Comparison of ENCODE assay signal across 17 cellular contexts in the genomic region with DNA sequence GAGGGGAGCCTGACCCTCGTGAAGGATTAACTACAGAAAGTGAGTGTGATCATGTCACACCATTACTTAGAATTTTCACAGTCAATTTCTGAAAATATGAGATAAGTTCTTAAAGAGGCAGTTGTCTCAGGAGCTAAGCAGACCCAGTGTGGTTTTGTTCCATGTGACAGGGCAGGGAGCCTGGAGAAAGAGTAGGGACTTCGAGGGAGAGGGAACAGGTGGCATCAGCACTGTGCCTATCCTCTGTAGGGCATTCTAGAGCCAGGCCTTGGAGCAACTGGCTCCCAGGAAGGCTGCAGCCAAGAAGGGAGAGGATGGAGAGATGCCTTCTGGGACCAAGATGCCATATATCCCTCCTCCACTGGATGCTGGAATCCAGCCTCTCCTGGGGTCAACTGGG.
DNase-seq lines count a peak whose midpoint lies in the region; ATAC-seq and TF ChIP-seq lines count a peak whose summit lies in the region.
"Had no signal": no experiment of that assay in that cellular context is flagged by ENCODE, and none has a peak within 500 bp of the region (broad histone marks: within the 10 kb centered on the region; RNA-seq: fewer than 3 reads in every experiment).

No MANE protein-coding gene starts in this region.

- H3K27ac ChIP-seq in endodermal cell (ENCODE audit: low read depth, low read length): no peak overlapping the region

- H3K9me3 ChIP-seq in endodermal cell (ENCODE audit: control insufficient read depth, low read length): no peaks in the 10 kb centered on the region
- H3K9me3 ChIP-seq: BE2C, Caco-2 had no signal

- DNase-seq in RKO (ENCODE audit: low spot score): peak; percentile 12
- peak; percentile 19 for DNase-seq in endodermal cell
- no peak for DNase-seq in type B pancreatic cell (ENCODE audit: extremely low spot score, unreplicated experiment)
- DNase-seq in activated T-helper 2 cell treated with anti-CD3 and anti-CD28 coated beads, Interferon-gamma antibody, Interleukin-2, Interleukin-4, amounts not matched to agents 10 μg/mL and 5 μg/mL and 100 μg/mL, durations not matched to agents 14 hours and 24 hours and 36 hours (ENCODE audit: low spot score): no peak
- DNase-seq in CD14-positive monocyte (ENCODE audit: low spot score): no peak
- DNase-seq: ACHN; BE2C; C1 segment of cervical spinal cord; Caco-2; CD4-positive, alpha-beta T cell; DMS79; GDM1; GOT3; H7; IMR-90 had no signal

- no peaks in the 10 kb centered on the region for H3K36me3 ChIP-seq in endodermal cell (ENCODE audit: control insufficient read depth, insufficient read depth, low read length)
- H3K36me3 ChIP-seq: BE2C had no signal

- intact Hi-C loops in activated T-helper 2 cell treated with anti-CD3 and anti-CD28 coated beads, Interferon-gamma antibody, Interleukin-2, Interleukin-4, amounts not matched to agents 10 μg/mL and 5 μg/mL and 100 μg/mL, durations not matched to agents 14 hours and 24 hours and 36 hours (cut with micrococcal nuclease): no loop called here
- intact Hi-C loops in CD14-positive monocyte (cut with micrococcal nuclease): no loop called here

- ATAC-seq in GM18873 (IDR thresholded peaks at IDR 0.05; ENCODE audit: low FRiP score, unreplicated experiment): no peak

- H3K36me3 Mint-ChIP-seq in endodermal cell (ENCODE audit: low read depth): no peaks in the 10 kb centered on the region
- H3K36me3 Mint-ChIP-seq in nephron (ENCODE audit: low read depth): no peaks in the 10 kb centered on the region
- no peaks in the 10 kb centered on the region for H3K36me3 Mint-ChIP-seq in type B pancreatic cell
- no peaks in the 10 kb centered on the region for H3K36me3 Mint-ChIP-seq in activated T-helper 2 cell treated with anti-CD3 and anti-CD28 coated beads, Interferon-gamma antibody, Interleukin-2, Interleukin-4, amounts not matched to agents 10 μg/mL and 5 μg/mL and 100 μg/mL, durations not matched to agents 14 hours and 24 hours and 36 hours (ENCODE audit: low read depth)
- no peaks in the 10 kb centered on the region for H3K36me3 Mint-ChIP-seq in CD14-positive monocyte

- no peaks in the 10 kb centered on the region for H3K27me3 ChIP-seq in endodermal cell (ENCODE audit: control insufficient read depth, insufficient read depth, low read length, poor library complexity, severe bottlenecking)
- H3K27me3 ChIP-seq: BE2C had no signal

- H3K9ac ChIP-seq in endodermal cell (ENCODE audit: extremely low read depth, low read length, poor library complexity, severe bottlenecking): no peak overlapping the region

- WGBS in endodermal cell (ENCODE audit: insufficient coverage in 1 of 2, insufficient read length in 1 of 2), 2 experiments: 86% methylated on average over 1 of the region's 2 CpGs; no CpG with 5 or more reads in 1 of the 2 experiments

- TF ChIP-seq CTCF in endodermal cell (conservative IDR thresholded peaks at IDR 0.05) (no peak), nephron (IDR thresholded peaks at IDR 0.05; ENCODE audit: unreplicated experiment in 3 of 3) (no peak), type B pancreatic cell (conservative IDR thresholded peaks at IDR 0.05) (no peak), CD14-positive monocyte (IDR thresholded peaks at IDR 0.05) (no peak)

- H3K27ac Mint-ChIP-seq in endodermal cell: no peak overlapping the region
- H3K27ac Mint-ChIP-seq in nephron: peak overlapping the region; percentile 11 to 58 (median 16)
- H3K27ac Mint-ChIP-seq in type B pancreatic cell: peak overlapping the region; percentile 38
- H3K27ac Mint-ChIP-seq in activated T-helper 2 cell treated with anti-CD3 and anti-CD28 coated beads, Interferon-gamma antibody, Interleukin-2, Interleukin-4, amounts not matched to agents 10 μg/mL and 5 μg/mL and 100 μg/mL, durations not matched to agents 14 hours and 24 hours and 36 hours: no peak overlapping the region
- H3K27ac Mint-ChIP-seq in CD14-positive monocyte: no peak overlapping the region
- H3K27ac Mint-ChIP-seq: CD4-positive, alpha-beta T cell had no signal

- H3K27me3 Mint-ChIP-seq in endodermal cell (ENCODE audit: insufficient read depth): peaks cover 3% of the 10 kb centered on the region
- peaks cover 29% of the 10 kb centered on the region for H3K27me3 Mint-ChIP-seq in nephron (ENCODE audit: low read depth)
- H3K27me3 Mint-ChIP-seq in type B pancreatic cell: peaks cover 59% of the 10 kb centered on the region
- peaks cover 22% of the 10 kb centered on the region for H3K27me3 Mint-ChIP-seq in activated T-helper 2 cell treated with anti-CD3 and anti-CD28 coated beads, Interferon-gamma antibody, Interleukin-2, Interleukin-4, amounts not matched to agents 10 μg/mL and 5 μg/mL and 100 μg/mL, durations not matched to agents 14 hours and 24 hours and 36 hours (ENCODE audit: low read depth)
- H3K27me3 Mint-ChIP-seq in CD14-positive monocyte (ENCODE audit: low read depth in 3 of 3): peaks cover 18 to 34% (median 26%) of the 10 kb centered on the region in 3 donors

- peaks cover 9% of the 10 kb centered on the region for H3K4me1 Mint-ChIP-seq in endodermal cell
- peaks cover 56% of the 10 kb centered on the region for H3K4me1 Mint-ChIP-seq in nephron
- peaks cover 58% of the 10 kb centered on the region for H3K4me1 Mint-ChIP-seq in type B pancreatic cell (ENCODE audit: unreplicated experiment)
- H3K4me1 Mint-ChIP-seq in activated T-helper 2 cell treated with anti-CD3 and anti-CD28 coated beads, Interferon-gamma antibody, Interleukin-2, Interleukin-4, amounts not matched to agents 10 μg/mL and 5 μg/mL and 100 μg/mL, durations not matched to agents 14 hours and 24 hours and 36 hours (ENCODE audit: low read depth): no peaks in the 10 kb centered on the region
- no peaks in the 10 kb centered on the region for H3K4me1 Mint-ChIP-seq in CD14-positive monocyte

- H3K4me1 ChIP-seq in endodermal cell (ENCODE audit: control insufficient read depth, insufficient read depth, low read length): no peaks in the 10 kb centered on the region
- H3K4me1 ChIP-seq: BE2C, Caco-2 had no signal

- H3K9me3 Mint-ChIP-seq in endodermal cell: no peaks in the 10 kb centered on the region
- H3K9me3 Mint-ChIP-seq in nephron: no peaks in the 10 kb centered on the region
- no peaks in the 10 kb centered on the region for H3K9me3 Mint-ChIP-seq in type B pancreatic cell
- no peaks in the 10 kb centered on the region for H3K9me3 Mint-ChIP-seq in activated T-helper 2 cell treated with anti-CD3 and anti-CD28 coated beads, Interferon-gamma antibody, Interleukin-2, Interleukin-4, amounts not matched to agents 10 μg/mL and 5 μg/mL and 100 μg/mL, durations not matched to agents 14 hours and 24 hours and 36 hours
- peaks cover 0 to 5% (median 0%) of the 10 kb centered on the region in 7 donors for H3K9me3 Mint-ChIP-seq in CD14-positive monocyte
- H3K9me3 Mint-ChIP-seq: CD4-positive, alpha-beta T cell had no signal

- H3K4me3 Mint-ChIP-seq in endodermal cell (no peak overlapping the region), nephron (no peak overlapping the region), type B pancreatic cell (peak overlapping the region; percentile 74), CD14-positive monocyte (peak overlapping the region in 1 of 2 donors; percentile 49)
- no peak overlapping the region for H3K4me3 Mint-ChIP-seq in activated T-helper 2 cell treated with anti-CD3 and anti-CD28 coated beads, Interferon-gamma antibody, Interleukin-2, Interleukin-4, amounts not matched to agents 10 μg/mL and 5 μg/mL and 100 μg/mL, durations not matched to agents 14 hours and 24 hours and 36 hours (ENCODE audit: low read depth)
- H3K4me3 Mint-ChIP-seq: CD4-positive, alpha-beta T cell had no signal

- H3K4me3 ChIP-seq in endodermal cell (ENCODE audit: low read length): no peak overlapping the region

Comparison
In these comparisons a context has a peak if more than half of its experiments do, and no peak if none do; other contexts are left out.
1. DNase-seq: peak in RKO (single experiment) and endodermal cell (single experiment); none in type B pancreatic cell (single experiment), activated T-helper 2 cell treated with anti-CD3 and anti-CD28 coated beads, Interferon-gamma antibody, Interleukin-2, Interleukin-4, amounts not matched to agents 10 μg/mL and 5 μg/mL and 100 μg/mL, durations not matched to agents 14 hours and 24 hours and 36 hours (single experiment) and CD14-positive monocyte (single experiment).
2. H3K27ac Mint-ChIP-seq: peak in nephron (3 of 3) and type B pancreatic cell (single experiment); none in endodermal cell (single experiment), activated T-helper 2 cell treated with anti-CD3 and anti-CD28 coated beads, Interferon-gamma antibody, Interleukin-2, Interleukin-4, amounts not matched to agents 10 μg/mL and 5 μg/mL and 100 μg/mL, durations not matched to agents 14 hours and 24 hours and 36 hours (single experiment) and CD14-positive monocyte (0 of 7).